Comparison of ENCODE assay signal across 1 cellular context in genomic region chr17:4853195-4853762, GRCh38.
TF ChIP-seq lines count a peak whose summit lies in the region.

No MANE protein-coding gene starts in this region.

TF ChIP-seq in H1, 55 proteins besides CTCF, POLR2A, EP300 and RAD21 (continued from another document):
- no peak for TF ChIP-seq USF2 (IDR thresholded peaks at IDR 0.05; ENCODE audit: low read length)
- no peak for TF ChIP-seq HDAC2 (IDR thresholded peaks at IDR 0.05; ENCODE audit: borderline replicate concordance in 1 of 2, low read depth in 2 of 2, low read length in 2 of 2)
- TF ChIP-seq EZH2 (IDR thresholded peaks at IDR 0.05; ENCODE audit: low read depth, low read length, severe bottlenecking) = no peak
- no peak for TF ChIP-seq BCL11A (IDR thresholded peaks at IDR 0.05; ENCODE audit: low read depth in 2 of 2, low read length in 2 of 2)
- no peak for TF ChIP-seq SRF (IDR thresholded peaks at IDR 0.05; ENCODE audit: low read depth, low read length)
- no peak for TF ChIP-seq KDM1A (IDR thresholded peaks at IDR 0.05; ENCODE audit: borderline replicate concordance, low read length)
- no peak for TF ChIP-seq RBBP5 (IDR thresholded peaks at IDR 0.05; ENCODE audit: borderline replicate concordance, low read depth, low read length)
- TF ChIP-seq NRF1 (IDR thresholded peaks at IDR 0.05; ENCODE audit: low read depth, low read length) = no peak
- no peak for TF ChIP-seq JUND (IDR thresholded peaks at IDR 0.05; ENCODE audit: low read length)
- no peak for TF ChIP-seq ZNF274 (IDR thresholded peaks at IDR 0.05; ENCODE audit: borderline replicate concordance, extremely low read depth, low read length)
- no peak for TF ChIP-seq MAX (IDR thresholded peaks at IDR 0.05)
- TF ChIP-seq KDM5A (IDR thresholded peaks at IDR 0.05; ENCODE audit: low read length) = no peak
- no peak for TF ChIP-seq TAF1 (IDR thresholded peaks at IDR 0.05; ENCODE audit: low read depth, low read length)
